In genomic region chr3:194166682-194167479, GRCh38 we compare ENCODE assay signal across 11 cellular contexts. TPM values are rescaled to one million over a fixed set of nuclear protein-coding genes. Genes with fewer than 3 reads are reported as not detected.
DNase-seq lines count a peak whose midpoint lies in the region; ATAC-seq, FAIRE-seq and TF ChIP-seq lines count a peak whose summit lies in the region.
"Had no signal": no experiment of that assay in that cellular context is flagged by ENCODE, and none has a peak within 500 bp of the region (broad histone marks: within the 10 kb centered on the region; RNA-seq: fewer than 3 reads in every experiment).

No MANE protein-coding gene starts in this region.

- H3K9ac ChIP-seq in astrocyte (ENCODE audit: low read length) = no peak overlapping the region

- H3K79me2 ChIP-seq in astrocyte (ENCODE audit: insufficient read depth, low read length) = no peaks in the 10 kb centered on the region

- peaks cover 5% of the 10 kb centered on the region for H3K4me1 Mint-ChIP-seq in astrocyte (ENCODE audit: low read depth, unreplicated experiment)

- H3K4me1 ChIP-seq in astrocyte (ENCODE audit: insufficient read depth, low read length) = no peaks in the 10 kb centered on the region
- peaks cover 47 to 48% of the 10 kb centered on the region in 2 donors for H3K4me1 ChIP-seq in thyroid gland
- H3K4me1 ChIP-seq: ascending aorta had no signal

- intact Hi-C loops in left colon (cut with DNase I, micrococcal nuclease) (no loop called here), thyroid gland (cut with DNase I) (no loop called here)

- no peak overlapping the region for H3K27ac Mint-ChIP-seq in astrocyte (ENCODE audit: unreplicated experiment)
- H3K27ac Mint-ChIP-seq: T-helper 1 cell treated with Interleukin-12 subunit alpha and Interleukin-12 subunit beta and Interleukin-4 antibody, amounts not matched to agents 30 μg/mL and 1 μg/mL, for 36 hours had no signal

- H4K20me1 ChIP-seq in astrocyte (ENCODE audit: insufficient read depth, low read length) = no peaks in the 10 kb centered on the region

- TF ChIP-seq POLR2A in thyroid gland (IDR thresholded peaks at IDR 0.05) (peak in 1 of 2 donors; percentile 33), GM12891 (IDR thresholded peaks at IDR 0.05; ENCODE audit: low read depth, low read length) (no peak)

- peak overlapping the region; percentile 49 for H3K4me2 ChIP-seq in astrocyte (ENCODE audit: low read length)

- ATAC-seq in left colon = peak; percentile 36
- no peak for ATAC-seq in HG03139 (IDR thresholded peaks at IDR 0.05; ENCODE audit: unreplicated experiment)

- peaks cover 3% of the 10 kb centered on the region for H3K9me3 ChIP-seq in astrocyte (ENCODE audit: insufficient read depth, low read depth, low read length)
- H3K9me3 ChIP-seq in thyroid gland = no peaks in the 10 kb centered on the region
- H3K9me3 ChIP-seq: ascending aorta had no signal

- DNase-seq in NCI-H2029 (lab: John Stamatoyannopoulos, UW) (peak; percentile 55), astrocyte (ENCODE audit: low read depth) (peak; percentile 37), left colon (no peak), thyroid gland (peak; percentile 59 to 61), GM12891 (ENCODE audit: insufficient read length, low spot score) (no peak)
- no peak for DNase-seq in activated CD4-positive, alpha-beta T cell treated with anti-CD3 and anti-CD28 coated beads, Interleukin-2, amount 50 U/mL, for 48 hours
- DNase-seq: Karpas-422 had no signal

- H3K4me3 ChIP-seq in astrocyte (ENCODE audit: insufficient read depth, low read depth, low read length) = no peak overlapping the region
- H3K4me3 ChIP-seq in thyroid gland (replicated peaks in 1 of 3) = no peak overlapping the region
- H3K4me3 ChIP-seq: ascending aorta had no signal

- H3K36me3 ChIP-seq in astrocyte (ENCODE audit: insufficient read depth, low read length) (no peaks in the 10 kb centered on the region), thyroid gland (no peaks in the 10 kb centered on the region)
- H3K36me3 ChIP-seq: ascending aorta had no signal

- H3K27ac ChIP-seq in astrocyte (ENCODE audit: low read depth, low read length) (no peak overlapping the region), thyroid gland (peak overlapping the region; percentile 54 to 66 (median 58))
- H3K27ac ChIP-seq: ascending aorta had no signal

- H3K27me3 Mint-ChIP-seq in astrocyte (ENCODE audit: low read depth, unreplicated experiment) = peaks cover 72% of the 10 kb centered on the region

- FAIRE-seq in astrocyte (lab: Jason Lieb, UNC) (peak; percentile 29), GM12891 (lab: Jason Lieb, UNC) (no peak)
- FAIRE-seq: GM18507 had no signal

- 20 to 27% methylated on average over 16 of the region's 16 CpGs for WGBS in thyroid gland, 2 donors

- no peaks in the 10 kb centered on the region for H3K9me3 Mint-ChIP-seq in astrocyte (ENCODE audit: unreplicated experiment)
- H3K9me3 Mint-ChIP-seq: T-helper 1 cell treated with Interleukin-12 subunit alpha and Interleukin-12 subunit beta and Interleukin-4 antibody, amounts not matched to agents 30 μg/mL and 1 μg/mL, for 36 hours had no signal

- no peaks in the 10 kb centered on the region for H3K36me3 Mint-ChIP-seq in astrocyte (ENCODE audit: low read depth, unreplicated experiment)

- H2AFZ ChIP-seq in astrocyte (ENCODE audit: low read depth, low read length) = no peak overlapping the region

- H3K4me3 Mint-ChIP-seq in astrocyte (ENCODE audit: unreplicated experiment) = no peak overlapping the region
- H3K4me3 Mint-ChIP-seq: T-helper 1 cell treated with Interleukin-12 subunit alpha and Interleukin-12 subunit beta and Interleukin-4 antibody, amounts not matched to agents 30 μg/mL and 1 μg/mL, for 36 hours had no signal

- H3K27me3 ChIP-seq in astrocyte (ENCODE audit: insufficient read depth, low read length) = peaks cover 66% of the 10 kb centered on the region
- H3K27me3 ChIP-seq in thyroid gland = no peaks in the 10 kb centered on the region
- H3K27me3 ChIP-seq: ascending aorta had no signal

- no peak for TF ChIP-seq CTCF in astrocyte (IDR thresholded peaks at IDR 0.05; ENCODE audit: insufficient read depth, low read depth, low read length)
- TF ChIP-seq CTCF in thyroid gland (IDR thresholded peaks at IDR 0.05) = no peak

TF ChIP-seq in GM12891, 5 proteins besides CTCF, POLR2A, EP300 and RAD21:
- TF ChIP-seq POLR2AphosphoS5 (IDR thresholded peaks at IDR 0.05; ENCODE audit: low read depth, low read length) = no peak
- TF ChIP-seq POU2F2 (IDR thresholded peaks at IDR 0.05; ENCODE audit: low read depth, low read length) = no peak
- TF ChIP-seq PAX5 (IDR thresholded peaks at IDR 0.05; ENCODE audit: insufficient read depth, low read length, severe bottlenecking) = no peak
- no peak for TF ChIP-seq SPI1 (IDR thresholded peaks at IDR 0.05; ENCODE audit: low read depth, low read length)
- no peak for TF ChIP-seq TAF1 (IDR thresholded peaks at IDR 0.05; ENCODE audit: low read depth, low read length)

RNA-seq across cellular contexts. Expression of gene HES1, which starts 30.9 kb away (rescaled TPM):
- total RNA-seq in astrocyte (44.6 and 46.5 TPM in 2 replicates), left colon (100 to 1,000 TPM in 1 of 2 donors, 10 to 100 TPM in 1; 98.7 to 147 TPM), thyroid gland (100 to 1,000 TPM; 127 to 193 (median 159) TPM)
- 10.6 TPM for polyA plus RNA-seq in GM12891 (2012; ENCODE audit: low read depth, missing spikeins)

Comparison
In these comparisons a context has a peak if more than half of its experiments do, and no peak if none do; other contexts are left out.
1. DNase-seq: peak in NCI-H2029 (single experiment), astrocyte (single experiment) and thyroid gland (2 of 2); none in left colon (0 of 2), activated CD4-positive, alpha-beta T cell treated with anti-CD3 and anti-CD28 coated beads, Interleukin-2, amount 50 U/mL, for 48 hours (0 of 2) and GM12891 (single experiment).